ENCODE assay signal across 16 cellular contexts in the genomic region with DNA sequence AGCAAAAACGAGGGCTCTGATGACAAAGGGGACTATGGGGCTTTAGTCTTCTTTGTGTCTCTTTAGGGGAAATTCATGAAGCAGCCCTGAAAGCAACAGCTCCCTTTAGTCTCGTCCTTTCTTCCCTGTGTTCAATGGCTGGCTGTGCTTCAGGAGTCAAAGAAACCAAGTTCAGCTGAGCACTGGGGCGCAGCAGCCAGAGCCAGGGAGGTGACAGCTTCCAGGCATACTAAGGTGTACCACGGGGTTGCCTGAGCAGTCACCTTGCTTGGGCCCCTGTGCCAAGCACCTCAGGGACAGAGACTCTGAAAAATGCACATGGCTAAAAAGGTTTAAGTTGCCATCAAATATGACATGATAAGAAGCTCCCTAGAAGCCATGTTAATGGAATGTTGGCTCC. TPM values are rescaled to one million over a fixed set of nuclear protein-coding genes. Genes with fewer than 3 reads are reported as not detected.
A peak's percentile ranks its signal among the peaks of the same experiment; 100 is the strongest.
DNase-seq lines count a peak whose midpoint lies in the region; ATAC-seq and TF ChIP-seq lines count a peak whose summit lies in the region.
"Had no signal": no experiment of that assay in that cellular context is flagged by ENCODE, and none has a peak within 500 bp of the region (broad histone marks: within the 10 kb centered on the region; RNA-seq: fewer than 3 reads in every experiment).

No MANE protein-coding gene starts in this region.

- no peaks in the 10 kb centered on the region for H3K27me3 Mint-ChIP-seq in activated naive CD4-positive, alpha-beta T cell treated with anti-CD3 and anti-CD28 coated beads for 36 hours (ENCODE audit: low read depth)
- H3K27me3 Mint-ChIP-seq in effector memory CD8-positive, alpha-beta T cell, result no peaks in the 10 kb centered on the region

- no peaks in the 10 kb centered on the region for H3K9me3 Mint-ChIP-seq in activated naive CD4-positive, alpha-beta T cell treated with anti-CD3 and anti-CD28 coated beads for 36 hours
- H3K9me3 Mint-ChIP-seq in activated naive CD4-positive, alpha-beta T cell treated with anti-CD3 and anti-CD28 coated beads, Interleukin-2, amount 50 U/mL, for 72 hours, result no peaks in the 10 kb centered on the region
- H3K9me3 Mint-ChIP-seq in effector memory CD8-positive, alpha-beta T cell, result no peaks in the 10 kb centered on the region
- H3K9me3 Mint-ChIP-seq in stimulated activated effector memory CD8-positive, alpha-beta T cell treated with anti-CD3 and anti-CD28 coated beads, Interleukin-12 subunit alpha, Interleukin-12 subunit beta, amount 100 ng/mL, for 72 hours, result no peaks in the 10 kb centered on the region

- H3K27ac ChIP-seq in RWPE1 (peak overlapping the region; percentile 26), Peyer's patch (no peak overlapping the region)
- H3K27ac ChIP-seq: foreskin keratinocyte, PC-9 had no signal

- no peaks in the 10 kb centered on the region for H3K9me3 ChIP-seq in Peyer's patch

- no peaks in the 10 kb centered on the region for H3K36me3 Mint-ChIP-seq in activated naive CD4-positive, alpha-beta T cell treated with anti-CD3 and anti-CD28 coated beads for 36 hours (ENCODE audit: low read depth)
- H3K36me3 Mint-ChIP-seq in activated naive CD4-positive, alpha-beta T cell treated with anti-CD3 and anti-CD28 coated beads, Interleukin-2, amount 50 U/mL, for 72 hours, result peaks cover 12 to 21% of the 10 kb centered on the region in 2 donors
- H3K36me3 Mint-ChIP-seq in effector memory CD8-positive, alpha-beta T cell (ENCODE audit: insufficient read depth), result peaks cover 22% of the 10 kb centered on the region
- H3K36me3 Mint-ChIP-seq in stimulated activated effector memory CD8-positive, alpha-beta T cell treated with anti-CD3 and anti-CD28 coated beads, Interleukin-12 subunit alpha, Interleukin-12 subunit beta, amount 100 ng/mL, for 72 hours, result peaks cover 25% of the 10 kb centered on the region

- no peak overlapping the region for H3K4me3 ChIP-seq in Peyer's patch
- H3K4me3 ChIP-seq: PC-9 had no signal

- H3K4me1 ChIP-seq in Peyer's patch, result peaks cover 0 to 60% (median 23%) of the 10 kb centered on the region in 4 donors

- peaks cover 0 to 9% (median 0%) of the 10 kb centered on the region in 3 donors for H3K36me3 ChIP-seq in Peyer's patch

- ATAC-seq in activated naive CD4-positive, alpha-beta T cell treated with anti-CD3 and anti-CD28 coated beads, Interleukin-2, amount 50 U/mL, for 72 hours, result no peak
- no peak for ATAC-seq in effector memory CD8-positive, alpha-beta T cell (replicated peaks)
- no peak for ATAC-seq in stimulated activated effector memory CD8-positive, alpha-beta T cell treated with anti-CD3 and anti-CD28 coated beads, Interleukin-12 subunit alpha, Interleukin-12 subunit beta, amount 100 ng/mL, for 72 hours
- ATAC-seq in GM19397 (IDR thresholded peaks at IDR 0.05; ENCODE audit: unreplicated experiment), result no peak
- ATAC-seq: foreskin keratinocyte had no signal

- TF ChIP-seq CTCF in RWPE1 (conservative IDR thresholded peaks at IDR 0.05; ENCODE audit: low read depth) (no peak), Peyer's patch (IDR thresholded peaks at IDR 0.05) (no peak)

- POLR2A ChIA-PET in RWPE1 (lab: Yijun Ruan, JAX; ENCODE audit: low non-redundant PET), result interaction anchor here (0.6 kb wide), 1 partner anchor 16 kb away, joined by 3 read pairs; no protein-coding TSS in a partner anchor

- H3K27ac Mint-ChIP-seq in activated naive CD4-positive, alpha-beta T cell treated with anti-CD3 and anti-CD28 coated beads for 36 hours, result peak overlapping the region; percentile 95
- H3K27ac Mint-ChIP-seq in activated naive CD4-positive, alpha-beta T cell treated with anti-CD3 and anti-CD28 coated beads, Interleukin-2, amount 50 U/mL, for 72 hours, result peak overlapping the region in 1 of 2 donors; percentile 83
- H3K27ac Mint-ChIP-seq in effector memory CD8-positive, alpha-beta T cell, result peak overlapping the region; percentile 96 to 99
- H3K27ac Mint-ChIP-seq in stimulated activated effector memory CD8-positive, alpha-beta T cell treated with anti-CD3 and anti-CD28 coated beads, Interleukin-12 subunit alpha, Interleukin-12 subunit beta, amount 100 ng/mL, for 72 hours, result peak overlapping the region; percentile 68

- no peak overlapping the region for H3K4me3 Mint-ChIP-seq in activated naive CD4-positive, alpha-beta T cell treated with anti-CD3 and anti-CD28 coated beads for 36 hours
- peak overlapping the region; percentile 62 to 75 for H3K4me3 Mint-ChIP-seq in effector memory CD8-positive, alpha-beta T cell
- peak overlapping the region; percentile 71 for H3K4me3 Mint-ChIP-seq in stimulated activated effector memory CD8-positive, alpha-beta T cell treated with anti-CD3 and anti-CD28 coated beads, Interleukin-12 subunit alpha, Interleukin-12 subunit beta, amount 100 ng/mL, for 72 hours

- TF ChIP-seq POLR2A in Peyer's patch (IDR thresholded peaks at IDR 0.05), result no peak

- H3K4me1 Mint-ChIP-seq in activated naive CD4-positive, alpha-beta T cell treated with anti-CD3 and anti-CD28 coated beads for 36 hours (ENCODE audit: low read depth), result peaks cover 91% of the 10 kb centered on the region
- peaks cover 43 to 52% of the 10 kb centered on the region in 2 donors for H3K4me1 Mint-ChIP-seq in effector memory CD8-positive, alpha-beta T cell (ENCODE audit: low read depth in 2 of 2)
- H3K4me1 Mint-ChIP-seq in stimulated activated effector memory CD8-positive, alpha-beta T cell treated with anti-CD3 and anti-CD28 coated beads, Interleukin-12 subunit alpha, Interleukin-12 subunit beta, amount 100 ng/mL, for 72 hours, result peaks cover 91% of the 10 kb centered on the region

- DNase-seq in activated naive CD4-positive, alpha-beta T cell treated with anti-CD3 and anti-CD28 coated beads for 36 hours, result peak; percentile 26
- DNase-seq in activated naive CD4-positive, alpha-beta T cell treated with anti-CD3 and anti-CD28 coated beads, Interleukin-2, amount 50 U/mL, for 72 hours (ENCODE audit: low spot score in 2 of 2), result no peak
- DNase-seq in RWPE1 (ENCODE audit: low spot score), result no peak
- no peak for DNase-seq in effector memory CD8-positive, alpha-beta T cell
- no peak for DNase-seq in stimulated activated effector memory CD8-positive, alpha-beta T cell treated with anti-CD3 and anti-CD28 coated beads, Interleukin-12 subunit alpha, Interleukin-12 subunit beta, amount 100 ng/mL, for 72 hours (ENCODE audit: low spot score in 2 of 2)
- no peak for DNase-seq in NCI-H1436 (lab: John Stamatoyannopoulos, UW)
- no peak for DNase-seq in Peyer's patch
- DNase-seq: Calu3; foreskin keratinocyte; IMR-90; MV-4-11; NCI-H2107; NCI-H526 treated with DMSO at 0.1 percent for 48 hours; PC-9; stimulated activated CD4-positive, alpha-beta T cell treated with anti-CD3 and anti-CD28 coated beads, Interleukin-12 subunit alpha, Interleukin-12 subunit beta, amount 100 ng/mL, for 4 hours had no signal

- H3K27me3 ChIP-seq in Peyer's patch, result no peaks in the 10 kb centered on the region
- H3K27me3 ChIP-seq: foreskin keratinocyte had no signal

- CTCF ChIA-PET in activated naive CD4-positive, alpha-beta T cell treated with anti-CD3 and anti-CD28 coated beads for 36 hours (lab: Charles Lee), result interaction anchor here (0.7 to 2.9 kb wide), 5 partner anchors 11 to 67 kb away, joined by 3 to 14 read pairs (median 3); a partner anchor contains a TSS
- CTCF ChIA-PET in RWPE1 (lab: Yijun Ruan, JAX), result interaction anchor here (0.6 kb wide), 1 partner anchor 16 kb away, joined by 4 read pairs; no protein-coding TSS in a partner anchor

- intact Hi-C loops in activated naive CD4-positive, alpha-beta T cell treated with anti-CD3 and anti-CD28 coated beads for 36 hours (cut with micrococcal nuclease), result loop anchor here (2.0 to 10.0 kb wide), 2 partner anchors 17 to 677 kb away; no protein-coding TSS in a partner anchor

RNA-seq across cellular contexts. Expression of a gene that starts 14.8 kb away (rescaled TPM):
- total RNA-seq in activated naive CD4-positive, alpha-beta T cell treated with anti-CD3 and anti-CD28 coated beads for 36 hours, result 10 to 100 TPM; 79.3 to 84.9 TPM
- 100 to 1,000 TPM in 1 of 2 donors, 10 to 100 TPM in 1; 67.2 to 103 TPM for total RNA-seq in activated naive CD4-positive, alpha-beta T cell treated with anti-CD3 and anti-CD28 coated beads, Interleukin-2, amount 50 U/mL, for 72 hours
- total RNA-seq in Peyer's patch, result 100 to 1,000 TPM; 118 to 226 (median 185) TPM
